ENCODE assay signal across 24 cellular contexts in genomic region chr13:72562686-72563085, GRCh38.
DNase-seq lines count a peak whose midpoint lies in the region; ATAC-seq, FAIRE-seq and TF ChIP-seq lines count a peak whose summit lies in the region.
"Had no signal": no experiment of that assay in that cellular context is flagged by ENCODE, and none has a peak within 500 bp of the region (broad histone marks: within the 10 kb centered on the region; RNA-seq: fewer than 3 reads in every experiment).

No MANE protein-coding gene starts in this region.

- no peak for TF ChIP-seq EP300 in HepG2 (IDR thresholded peaks at IDR 0.05; ENCODE audit: low read depth in 2 of 2, low read length in 2 of 2)
- TF ChIP-seq EP300 in HepG2 (CRISPR knock-in tag; IDR thresholded peaks at IDR 0.05; ENCODE audit: borderline replicate concordance), result no peak
- no peak for TF ChIP-seq EP300 in K562 (IDR thresholded peaks at IDR 0.05; ENCODE audit: low read length)

- H3K9me2 ChIP-seq in MM.1S (replicated peaks; ENCODE audit: insufficient read depth, low read length), result no peaks in the 10 kb centered on the region

- TF ChIP-seq POLR2A in HepG2 (IDR thresholded peaks at IDR 0.05; ENCODE audit: insufficient read depth in 1 of 2, low read depth in 2 of 2, low read length in 2 of 2) (no peak), right lobe of liver (IDR thresholded peaks at IDR 0.05) (no peak), K562 (conservative IDR thresholded peaks at IDR 0.05) (no peak)

- POLR2A ChIA-PET in HepG2 (lab: Yijun Ruan, JAX) (no interaction called here), K562 (lab: Yijun Ruan, JAX) (no interaction called here)

- H2AFZ ChIP-seq in HepG2 (ENCODE audit: low read length) (no peak overlapping the region), K562 (ENCODE audit: low read depth, low read length) (no peak overlapping the region), MM.1S (ENCODE audit: low read length) (no peak overlapping the region)

- no peak for TF ChIP-seq RAD21 in HepG2 (CRISPR knock-in tag; IDR thresholded peaks at IDR 0.05)
- TF ChIP-seq RAD21 in K562 (CRISPR knock-in tag; conservative IDR thresholded peaks at IDR 0.05 in 1 of 2, IDR thresholded peaks at IDR 0.05 in 1 of 2), result no peak

- TF ChIP-seq CTCF in HepG2 (CRISPR knock-in tag; IDR thresholded peaks at IDR 0.05), result no peak
- no peak for TF ChIP-seq CTCF in right lobe of liver (IDR thresholded peaks at IDR 0.05)
- TF ChIP-seq CTCF in K562 (IDR thresholded peaks at IDR 0.05 in 2 of 3, conservative IDR thresholded peaks at IDR 0.05 in 1 of 3; ENCODE audit: insufficient read depth in 2 of 3, low read depth in 1 of 3, low read length in 3 of 3), result no peak
- TF ChIP-seq CTCF in MM.1S (IDR thresholded peaks at IDR 0.05; ENCODE audit: low read length), result no peak

- H3K27me3 ChIP-seq in HepG2 (ENCODE audit: control insufficient read depth in 1 of 2, insufficient read depth in 2 of 2, low read length in 2 of 2) (no peaks in the 10 kb centered on the region), right lobe of liver (no peaks in the 10 kb centered on the region), K562 (ENCODE audit: control insufficient read depth in 2 of 2, insufficient read depth in 2 of 2, low read length in 2 of 2) (no peaks in the 10 kb centered on the region), MM.1S (replicated peaks; ENCODE audit: insufficient read depth, low read length) (no peaks in the 10 kb centered on the region)
- H3K27me3 ChIP-seq: BE2C, BLaER1 had no signal

- in situ Hi-C loops in HepG2 (cut with HindIII; ENCODE audit: extremely low pct_ligation_motif_present, low pct_unique_long_range_greater_than_20kb), result loop anchor here (25.0 kb wide), 1 partner anchor 225 kb away; no protein-coding TSS in a partner anchor
- in situ Hi-C loops in K562 (cut with MboI), result no loop called here

- BruUV-seq in HepG2 (replicated peaks; lab: Mats Ljungman, UMichigan) (no TSS peak), K562 (replicated peaks; lab: Mats Ljungman, UMichigan) (no TSS peak)

- H3K4me1 ChIP-seq in HepG2 (ENCODE audit: insufficient read depth, low read length) (no peaks in the 10 kb centered on the region), right lobe of liver (no peaks in the 10 kb centered on the region), K562 (replicated peaks in 1 of 2; ENCODE audit: control insufficient read depth in 2 of 2, insufficient read depth in 2 of 2, low read length in 2 of 2) (no peaks in the 10 kb centered on the region), MM.1S (ENCODE audit: low read length) (no peaks in the 10 kb centered on the region)
- H3K4me1 ChIP-seq: BLaER1 had no signal

- ATAC-seq in HepG2, result no peak
- no peak for ATAC-seq in right lobe of liver
- no peak for ATAC-seq in K562
- no peak for ATAC-seq in GM18511 (IDR thresholded peaks at IDR 0.05; ENCODE audit: unreplicated experiment)
- ATAC-seq: GM12878 had no signal

- H3K79me2 ChIP-seq in HepG2 (ENCODE audit: insufficient read depth, low read length), result no peaks in the 10 kb centered on the region
- H3K79me2 ChIP-seq in K562 (ENCODE audit: control insufficient read depth, insufficient read depth, low read length), result no peaks in the 10 kb centered on the region
- no peaks in the 10 kb centered on the region for H3K79me2 ChIP-seq in MM.1S (ENCODE audit: low read length)

- H3F3A ChIP-seq in MM.1S (ENCODE audit: insufficient read depth, low read length), result no peaks in the 10 kb centered on the region

- H3K9ac ChIP-seq in HepG2 (ENCODE audit: insufficient read depth, low read depth, low read length) (no peak overlapping the region), K562 (ENCODE audit: insufficient read depth in 1 of 2, low read depth in 2 of 2, low read length in 2 of 2) (no peak overlapping the region), MM.1S (ENCODE audit: low read length) (no peak overlapping the region)
- H3K9ac ChIP-seq: BLaER1 had no signal

- intact Hi-C loops in HepG2 (cut with micrococcal nuclease; ENCODE audit: unreplicated experiment), result no loop called here
- intact Hi-C loops in right lobe of liver (cut with DNase I), result no loop called here
- intact Hi-C loops in K562 (cut with micrococcal nuclease), result no loop called here

- H4K20me1 ChIP-seq in HepG2 (ENCODE audit: insufficient read depth, low read length) (no peaks in the 10 kb centered on the region), K562 (replicated peaks; ENCODE audit: control insufficient read depth, insufficient read depth, low read length) (no peaks in the 10 kb centered on the region), MM.1S (ENCODE audit: insufficient read depth, low read length) (no peaks in the 10 kb centered on the region)
- H4K20me1 ChIP-seq: BLaER1 had no signal

- DNase-seq in HepG2 (ENCODE audit: low spot score), result no peak
- no peak for DNase-seq in right lobe of liver
- DNase-seq in K562 (ENCODE audit: extremely low read depth in 1 of 4, low spot score in 3 of 4), result no peak
- DNase-seq in MM.1S, result no peak
- DNase-seq: ACHN; BE2C; CD4-positive, alpha-beta memory T cell; CD4-positive, CD25-positive, alpha-beta regulatory T cell; CD8-positive, alpha-beta memory T cell; COR-L47; DMS 273 treated with DMSO at 0.1 percent for 48 hours; DMS153; DMS53; DMS79; DND-41; EL; GDM1 had no signal

- H3K9me3 ChIP-seq in HepG2 (ENCODE audit: low read length) (no peaks in the 10 kb centered on the region), right lobe of liver (no peaks in the 10 kb centered on the region), K562 (replicated peaks; ENCODE audit: control insufficient read depth, insufficient read depth, low read depth, low read length) (no peaks in the 10 kb centered on the region), MM.1S (replicated peaks; ENCODE audit: insufficient read depth, low read length) (no peaks in the 10 kb centered on the region)
- H3K9me3 ChIP-seq: BE2C, BLaER1 had no signal

- H3K4me2 ChIP-seq in HepG2 (ENCODE audit: low read depth, low read length) (no peak overlapping the region), K562 (ENCODE audit: insufficient read depth, low read length) (no peak overlapping the region), MM.1S (ENCODE audit: low read depth, low read length) (no peak overlapping the region)
- H3K4me2 ChIP-seq: BLaER1 had no signal

- H3K27ac ChIP-seq in HepG2 (ENCODE audit: extremely low read length, insufficient read depth, low read length), result no peak overlapping the region
- H3K27ac ChIP-seq in right lobe of liver, result no peak overlapping the region
- H3K27ac ChIP-seq in K562 (ENCODE audit: extremely low read depth, low read depth, low read length), result no peak overlapping the region
- no peak overlapping the region for H3K27ac ChIP-seq in MM.1S (ENCODE audit: low read length)
- H3K27ac ChIP-seq: 22Rv1, BLaER1 had no signal

- CTCF ChIA-PET in HepG2 (lab: Yijun Ruan, JAX; ENCODE audit: low intra/inter-chr PET ratio, low total read pairs) (no interaction called here), K562 (lab: Yijun Ruan, JAX; ENCODE audit: low intra/inter-chr PET ratio) (no interaction called here)

- H3K9me1 ChIP-seq in K562 (ENCODE audit: control insufficient read depth, insufficient read depth, low read length), result no peaks in the 10 kb centered on the region

- no peak for FAIRE-seq in HepG2 (lab: Jason Lieb, UNC)
- FAIRE-seq in K562 (lab: Jason Lieb, UNC), result no peak
- FAIRE-seq: GM12878, GM12892, GM18507, GM19239 had no signal

- H3K36me3 ChIP-seq in HepG2 (replicated peaks in 1 of 2; ENCODE audit: control insufficient read depth in 1 of 2, insufficient read depth in 2 of 2, low read length in 2 of 2) (no peaks in the 10 kb centered on the region), right lobe of liver (no peaks in the 10 kb centered on the region), K562 (ENCODE audit: control insufficient read depth, insufficient read depth, low read length) (no peaks in the 10 kb centered on the region), MM.1S (replicated peaks; ENCODE audit: insufficient read depth, low read length) (no peaks in the 10 kb centered on the region)
- H3K36me3 ChIP-seq: BE2C, BLaER1 had no signal

- 54% methylated on average over 2 of the region's 2 CpGs for WGBS in HepG2 (ENCODE audit: low lambda C conversion rate)
- WGBS in right lobe of liver (ENCODE audit: insufficient coverage, low coverage, low lambda C conversion rate, missing lambda C conversion rate), result 68% methylated on average over 2 of the region's 2 CpGs
- 0% methylated on average over 2 of the region's 2 CpGs for WGBS in K562 (ENCODE audit: insufficient coverage, low coverage, missing lambda C conversion rate)

- no peak overlapping the region for H3K4me3 ChIP-seq in HepG2 (replicated peaks in 1 of 3; ENCODE audit: insufficient read depth in 1 of 3, low read depth in 2 of 3, low read length in 3 of 3)
- H3K4me3 ChIP-seq in right lobe of liver, result no peak overlapping the region
- H3K4me3 ChIP-seq in K562, result no peak overlapping the region
- H3K4me3 ChIP-seq in MM.1S (ENCODE audit: low read length), result no peak overlapping the region
- H3K4me3 ChIP-seq: BLaER1, GM12878 had no signal

TF ChIP-seq in HepG2, 621 proteins besides CTCF, POLR2A, EP300 and RAD21:
- TF ChIP-seq EEA1 (CRISPR knock-in tag; IDR thresholded peaks at IDR 0.05; ENCODE audit: borderline replicate concordance) (no peak), MAFF (IDR thresholded peaks at IDR 0.05; ENCODE audit: low read depth, low read length) (peak; percentile 99), REPIN1 (CRISPR knock-in tag; IDR thresholded peaks at IDR 0.05; ENCODE audit: borderline replicate concordance, low read depth) (no peak), ZNF878 (CRISPR knock-in tag; IDR thresholded peaks at IDR 0.05) (no peak), MAFK (conservative IDR thresholded peaks at IDR 0.05 in 1 of 2, IDR thresholded peaks at IDR 0.05 in 1 of 2; ENCODE audit: low read length in 2 of 2) (peak; percentile 96 to 99)
TF ChIP-seq in HepG2: peak in this region for 2.

TF ChIP-seq in K562, 482 proteins besides CTCF, POLR2A, EP300 and RAD21 (continues in another document):
- TF ChIP-seq ZNF263 (CRISPR knock-in tag; IDR thresholded peaks at IDR 0.05; ENCODE audit: borderline replicate concordance) (no peak), C11orf30 (IDR thresholded peaks at IDR 0.05; ENCODE audit: low read depth) (peak; percentile 45), ZNF316 (IDR thresholded peaks at IDR 0.05) (peak; percentile 67), ZNF57 (CRISPR knock-in tag; IDR thresholded peaks at IDR 0.05) (no peak), MAFK (IDR thresholded peaks at IDR 0.05; ENCODE audit: low read length) (peak; percentile 95), ETV1 (tag; conservative IDR thresholded peaks at IDR 0.05; ENCODE audit: low read depth) (no peak), BACH1 (tag; IDR thresholded peaks at IDR 0.05) (no peak), CBX1 (IDR thresholded peaks at IDR 0.05; ENCODE audit: low read depth) (no peak)
- TF ChIP-seq, protein P1, sequence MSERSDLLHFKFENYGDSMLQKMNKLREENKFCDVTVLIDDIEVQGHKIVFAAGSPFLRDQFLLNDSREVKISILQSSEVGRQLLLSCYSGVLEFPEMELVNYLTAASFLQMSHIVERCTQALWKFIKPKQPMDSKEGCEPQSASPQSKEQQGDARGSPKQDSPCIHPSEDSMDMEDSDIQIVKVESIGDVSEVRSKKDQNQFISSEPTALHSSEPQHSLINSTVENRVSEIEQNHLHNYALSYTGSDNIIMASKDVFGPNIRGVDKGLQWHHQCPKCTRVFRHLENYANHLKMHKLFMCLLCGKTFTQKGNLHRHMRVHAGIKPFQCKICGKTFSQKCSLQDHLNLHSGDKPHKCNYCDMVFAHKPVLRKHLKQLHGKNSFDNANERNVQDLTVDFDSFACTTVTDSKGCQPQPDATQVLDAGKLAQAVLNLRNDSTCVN (CRISPR knock-in tag; IDR thresholded peaks at IDR 0.05), result no peak

Comparison
In these comparisons a context has a peak if more than half of its experiments do, and no peak if none do; other contexts are left out.
1. Of the 241 proteins assayed by ChIP-seq in both HepG2 and K562: peak only in HepG2: none; only in K562: MAFG; in both: MAFF and MAFK; in neither: 238.